In the genomic region with DNA sequence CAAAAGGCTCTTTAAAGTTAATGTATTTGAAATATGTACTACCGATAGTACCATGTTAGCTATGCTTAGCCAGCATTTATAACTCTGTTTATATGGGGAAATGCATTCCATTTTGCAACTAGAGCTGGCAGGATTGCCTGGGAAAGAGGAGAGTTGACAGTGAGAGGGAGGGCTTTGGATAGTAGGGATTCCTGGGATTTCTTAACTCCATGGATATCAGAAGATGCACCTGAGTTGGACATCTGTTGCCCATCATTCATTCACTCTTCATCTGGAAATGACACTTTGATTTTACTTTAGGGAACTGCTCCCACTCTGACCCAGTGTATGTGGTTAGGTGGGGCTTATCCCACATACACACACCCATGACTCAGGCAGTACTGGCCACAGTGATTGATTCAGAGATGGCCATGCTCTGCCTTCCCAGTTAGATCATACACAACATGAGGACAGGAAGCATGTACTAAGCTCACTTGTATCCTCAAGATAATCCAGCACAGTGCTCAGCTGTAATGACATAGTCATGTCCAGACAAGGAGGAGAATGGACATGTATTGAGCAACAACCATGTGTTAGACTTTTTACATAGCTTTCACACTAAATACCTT, we compare ENCODE assay signal across 1 cellular context.
TF ChIP-seq lines count a peak whose summit lies in the region.

No MANE protein-coding gene starts in this region.

TF ChIP-seq in K562, 482 proteins besides CTCF, POLR2A, EP300 and RAD21 (continued from another document and continues in another):
- TF ChIP-seq, protein P1, sequence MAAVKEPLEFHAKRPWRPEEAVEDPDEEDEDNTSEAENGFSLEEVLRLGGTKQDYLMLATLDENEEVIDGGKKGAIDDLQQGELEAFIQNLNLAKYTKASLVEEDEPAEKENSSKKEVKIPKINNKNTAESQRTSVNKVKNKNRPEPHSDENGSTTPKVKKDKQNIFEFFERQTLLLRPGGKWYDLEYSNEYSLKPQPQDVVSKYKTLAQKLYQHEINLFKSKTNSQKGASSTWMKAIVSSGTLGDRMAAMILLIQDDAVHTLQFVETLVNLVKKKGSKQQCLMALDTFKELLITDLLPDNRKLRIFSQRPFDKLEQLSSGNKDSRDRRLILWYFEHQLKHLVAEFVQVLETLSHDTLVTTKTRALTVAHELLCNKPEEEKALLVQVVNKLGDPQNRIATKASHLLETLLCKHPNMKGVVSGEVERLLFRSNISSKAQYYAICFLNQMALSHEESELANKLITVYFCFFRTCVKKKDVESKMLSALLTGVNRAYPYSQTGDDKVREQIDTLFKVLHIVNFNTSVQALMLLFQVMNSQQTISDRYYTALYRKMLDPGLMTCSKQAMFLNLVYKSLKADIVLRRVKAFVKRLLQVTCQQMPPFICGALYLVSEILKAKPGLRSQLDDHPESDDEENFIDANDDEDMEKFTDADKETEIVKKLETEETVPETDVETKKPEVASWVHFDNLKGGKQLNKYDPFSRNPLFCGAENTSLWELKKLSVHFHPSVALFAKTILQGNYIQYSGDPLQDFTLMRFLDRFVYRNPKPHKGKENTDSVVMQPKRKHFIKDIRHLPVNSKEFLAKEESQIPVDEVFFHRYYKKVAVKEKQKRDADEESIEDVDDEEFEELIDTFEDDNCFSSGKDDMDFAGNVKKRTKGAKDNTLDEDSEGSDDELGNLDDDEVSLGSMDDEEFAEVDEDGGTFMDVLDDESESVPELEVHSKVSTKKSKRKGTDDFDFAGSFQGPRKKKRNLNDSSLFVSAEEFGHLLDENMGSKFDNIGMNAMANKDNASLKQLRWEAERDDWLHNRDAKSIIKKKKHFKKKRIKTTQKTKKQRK (IDR thresholded peaks at IDR 0.05; ENCODE audit: borderline replicate concordance, low read depth, low read length), result no peak
- no peak for TF ChIP-seq CREB5 (CRISPR knock-in tag; IDR thresholded peaks at IDR 0.05)
- TF ChIP-seq SMARCA5 (IDR thresholded peaks at IDR 0.05), result no peak
- TF ChIP-seq, protein P2, sequence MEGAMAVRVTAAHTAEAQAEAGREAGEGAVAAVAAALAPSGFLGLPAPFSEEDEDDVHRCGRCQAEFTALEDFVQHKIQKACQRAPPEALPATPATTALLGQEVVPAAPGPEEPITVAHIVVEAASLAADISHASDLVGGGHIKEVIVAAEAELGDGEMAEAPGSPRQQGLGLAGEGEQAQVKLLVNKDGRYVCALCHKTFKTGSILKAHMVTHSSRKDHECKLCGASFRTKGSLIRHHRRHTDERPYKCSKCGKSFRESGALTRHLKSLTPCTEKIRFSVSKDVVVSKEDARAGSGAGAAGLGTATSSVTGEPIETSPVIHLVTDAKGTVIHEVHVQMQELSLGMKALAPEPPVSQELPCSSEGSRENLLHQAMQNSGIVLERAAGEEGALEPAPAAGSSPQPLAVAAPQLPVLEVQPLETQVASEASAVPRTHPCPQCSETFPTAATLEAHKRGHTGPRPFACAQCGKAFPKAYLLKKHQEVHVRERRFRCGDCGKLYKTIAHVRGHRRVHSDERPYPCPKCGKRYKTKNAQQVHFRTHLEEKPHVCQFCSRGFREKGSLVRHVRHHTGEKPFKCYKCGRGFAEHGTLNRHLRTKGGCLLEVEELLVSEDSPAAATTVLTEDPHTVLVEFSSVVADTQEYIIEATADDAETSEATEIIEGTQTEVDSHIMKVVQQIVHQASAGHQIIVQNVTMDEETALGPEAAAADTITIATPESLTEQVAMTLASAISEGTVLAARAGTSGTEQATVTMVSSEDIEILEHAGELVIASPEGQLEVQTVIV (CRISPR knock-in tag; IDR thresholded peaks at IDR 0.05; ENCODE audit: borderline replicate concordance), result no peak
- no peak for TF ChIP-seq XRCC3 (IDR thresholded peaks at IDR 0.05)
- no peak for TF ChIP-seq RBM34 (IDR thresholded peaks at IDR 0.05; ENCODE audit: borderline replicate concordance, insufficient read depth, low read length)
- TF ChIP-seq ZBTB34 (CRISPR knock-in tag; IDR thresholded peaks at IDR 0.05), result no peak
- no peak for TF ChIP-seq MCM2 (IDR thresholded peaks at IDR 0.05; ENCODE audit: low read depth)
- TF ChIP-seq HCFC1 (IDR thresholded peaks at IDR 0.05; ENCODE audit: low read depth, low read length), result no peak
- no peak for TF ChIP-seq ZNF280B (CRISPR knock-in tag; IDR thresholded peaks at IDR 0.05)
- TF ChIP-seq HNRNPH1 (optimal IDR thresholded peaks at IDR 0.05; ENCODE audit: low read depth, low read length), result no peak
- no peak for TF ChIP-seq ZC3H8 (IDR thresholded peaks at IDR 0.05)
- TF ChIP-seq ZNF561 (CRISPR knock-in tag; conservative IDR thresholded peaks at IDR 0.05), result no peak
- TF ChIP-seq, protein P3, sequence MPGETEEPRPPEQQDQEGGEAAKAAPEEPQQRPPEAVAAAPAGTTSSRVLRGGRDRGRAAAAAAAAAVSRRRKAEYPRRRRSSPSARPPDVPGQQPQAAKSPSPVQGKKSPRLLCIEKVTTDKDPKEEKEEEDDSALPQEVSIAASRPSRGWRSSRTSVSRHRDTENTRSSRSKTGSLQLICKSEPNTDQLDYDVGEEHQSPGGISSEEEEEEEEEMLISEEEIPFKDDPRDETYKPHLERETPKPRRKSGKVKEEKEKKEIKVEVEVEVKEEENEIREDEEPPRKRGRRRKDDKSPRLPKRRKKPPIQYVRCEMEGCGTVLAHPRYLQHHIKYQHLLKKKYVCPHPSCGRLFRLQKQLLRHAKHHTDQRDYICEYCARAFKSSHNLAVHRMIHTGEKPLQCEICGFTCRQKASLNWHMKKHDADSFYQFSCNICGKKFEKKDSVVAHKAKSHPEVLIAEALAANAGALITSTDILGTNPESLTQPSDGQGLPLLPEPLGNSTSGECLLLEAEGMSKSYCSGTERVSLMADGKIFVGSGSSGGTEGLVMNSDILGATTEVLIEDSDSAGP (CRISPR knock-in tag; IDR thresholded peaks at IDR 0.05), result no peak
- TF ChIP-seq ATF7 (IDR thresholded peaks at IDR 0.05), result no peak
- no peak for TF ChIP-seq NRF1 (conservative IDR thresholded peaks at IDR 0.05 in 1 of 2, IDR thresholded peaks at IDR 0.05 in 1 of 2)
- TF ChIP-seq CEBPG (CRISPR knock-in tag; IDR thresholded peaks at IDR 0.05), result no peak
- TF ChIP-seq CEBPG (tag; conservative IDR thresholded peaks at IDR 0.05 in 1 of 2, IDR thresholded peaks at IDR 0.05 in 1 of 2), result 0 out of 4 replicates have a peak, but pooled peaks have one; percentile 7 to 31
- TF ChIP-seq GATAD2A (IDR thresholded peaks at IDR 0.05), result no peak
- TF ChIP-seq GTF2B (IDR thresholded peaks at IDR 0.05; ENCODE audit: extremely low read depth, insufficient read length), result no peak
- TF ChIP-seq KLF1 (tag; IDR thresholded peaks at IDR 0.05), result no peak
- TF ChIP-seq, protein P4, sequence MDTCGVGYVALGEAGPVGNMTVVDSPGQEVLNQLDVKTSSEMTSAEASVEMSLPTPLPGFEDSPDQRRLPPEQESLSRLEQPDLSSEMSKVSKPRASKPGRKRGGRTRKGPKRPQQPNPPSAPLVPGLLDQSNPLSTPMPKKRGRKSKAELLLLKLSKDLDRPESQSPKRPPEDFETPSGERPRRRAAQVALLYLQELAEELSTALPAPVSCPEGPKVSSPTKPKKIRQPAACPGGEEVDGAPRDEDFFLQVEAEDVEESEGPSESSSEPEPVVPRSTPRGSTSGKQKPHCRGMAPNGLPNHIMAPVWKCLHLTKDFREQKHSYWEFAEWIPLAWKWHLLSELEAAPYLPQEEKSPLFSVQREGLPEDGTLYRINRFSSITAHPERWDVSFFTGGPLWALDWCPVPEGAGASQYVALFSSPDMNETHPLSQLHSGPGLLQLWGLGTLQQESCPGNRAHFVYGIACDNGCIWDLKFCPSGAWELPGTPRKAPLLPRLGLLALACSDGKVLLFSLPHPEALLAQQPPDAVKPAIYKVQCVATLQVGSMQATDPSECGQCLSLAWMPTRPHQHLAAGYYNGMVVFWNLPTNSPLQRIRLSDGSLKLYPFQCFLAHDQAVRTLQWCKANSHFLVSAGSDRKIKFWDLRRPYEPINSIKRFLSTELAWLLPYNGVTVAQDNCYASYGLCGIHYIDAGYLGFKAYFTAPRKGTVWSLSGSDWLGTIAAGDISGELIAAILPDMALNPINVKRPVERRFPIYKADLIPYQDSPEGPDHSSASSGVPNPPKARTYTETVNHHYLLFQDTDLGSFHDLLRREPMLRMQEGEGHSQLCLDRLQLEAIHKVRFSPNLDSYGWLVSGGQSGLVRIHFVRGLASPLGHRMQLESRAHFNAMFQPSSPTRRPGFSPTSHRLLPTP (IDR thresholded peaks at IDR 0.05; ENCODE audit: borderline replicate concordance, extremely low read depth, insufficient read length), result no peak
- TF ChIP-seq MAZ (CRISPR knock-in tag; conservative IDR thresholded peaks at IDR 0.05 in 1 of 2, IDR thresholded peaks at IDR 0.05 in 1 of 2), result no peak
- TF ChIP-seq ZEB2 (IDR thresholded peaks at IDR 0.05), result no peak
- TF ChIP-seq ZNF583 (CRISPR knock-in tag; IDR thresholded peaks at IDR 0.05), result no peak
- TF ChIP-seq TCF7 (IDR thresholded peaks at IDR 0.05; ENCODE audit: borderline replicate concordance), result no peak
- peak; percentile 83 for TF ChIP-seq CBFA2T2 (conservative IDR thresholded peaks at IDR 0.05)
- TF ChIP-seq PML (IDR thresholded peaks at IDR 0.05; ENCODE audit: low read length), result 0 out of 2 replicates have a peak, but pooled peaks have one; percentile 44
- no peak for TF ChIP-seq ZNF324 (CRISPR knock-in tag; IDR thresholded peaks at IDR 0.05)
- no peak for TF ChIP-seq THRAP3 (IDR thresholded peaks at IDR 0.05; ENCODE audit: borderline replicate concordance)
- TF ChIP-seq SMARCE1 (IDR thresholded peaks at IDR 0.05), result peak; percentile 42; the same call in 1 of the 2 replicates
- TF ChIP-seq SIX5 (IDR thresholded peaks at IDR 0.05; ENCODE audit: borderline replicate concordance in 1 of 2, insufficient read depth in 1 of 2, low read depth in 1 of 2, low read length in 2 of 2), result no peak
- TF ChIP-seq TEAD4 (IDR thresholded peaks at IDR 0.05; ENCODE audit: low read length), result peak; percentile 83
- TF ChIP-seq TEAD4 (CRISPR knock-in tag; IDR thresholded peaks at IDR 0.05; ENCODE audit: borderline replicate concordance), result no peak
- no peak for TF ChIP-seq ILK (tag; IDR thresholded peaks at IDR 0.05; ENCODE audit: borderline replicate concordance, low read depth)
- peak; percentile 92 to 95 for TF ChIP-seq TRIM24 (IDR thresholded peaks at IDR 0.05)
- TF ChIP-seq KLF16 (IDR thresholded peaks at IDR 0.05), result peak; percentile 68; the same call in 1 of the 2 replicates
- TF ChIP-seq FOSL1 (tag; conservative IDR thresholded peaks at IDR 0.05), result peak; percentile 78
- TF ChIP-seq SMAD4 (CRISPR knock-in tag; conservative IDR thresholded peaks at IDR 0.05), result no peak
- no peak for TF ChIP-seq HNRNPK (IDR thresholded peaks at IDR 0.05; ENCODE audit: low read depth, low read length, poor library complexity, severe bottlenecking)
- no peak for TF ChIP-seq CBX5 (IDR thresholded peaks at IDR 0.05; ENCODE audit: borderline replicate concordance, low read depth)
- no peak for TF ChIP-seq SNAPC5 (CRISPR knock-in tag; IDR thresholded peaks at IDR 0.05)
- TF ChIP-seq, protein P5, sequence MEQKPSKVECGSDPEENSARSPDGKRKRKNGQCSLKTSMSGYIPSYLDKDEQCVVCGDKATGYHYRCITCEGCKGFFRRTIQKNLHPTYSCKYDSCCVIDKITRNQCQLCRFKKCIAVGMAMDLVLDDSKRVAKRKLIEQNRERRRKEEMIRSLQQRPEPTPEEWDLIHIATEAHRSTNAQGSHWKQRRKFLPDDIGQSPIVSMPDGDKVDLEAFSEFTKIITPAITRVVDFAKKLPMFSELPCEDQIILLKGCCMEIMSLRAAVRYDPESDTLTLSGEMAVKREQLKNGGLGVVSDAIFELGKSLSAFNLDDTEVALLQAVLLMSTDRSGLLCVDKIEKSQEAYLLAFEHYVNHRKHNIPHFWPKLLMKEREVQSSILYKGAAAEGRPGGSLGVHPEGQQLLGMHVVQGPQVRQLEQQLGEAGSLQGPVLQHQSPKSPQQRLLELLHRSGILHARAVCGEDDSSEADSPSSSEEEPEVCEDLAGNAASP (IDR thresholded peaks at IDR 0.05), result no peak
- TF ChIP-seq RFX7 (CRISPR knock-in tag; IDR thresholded peaks at IDR 0.05), result no peak
- TF ChIP-seq TAL1 (IDR thresholded peaks at IDR 0.05), result peak; percentile 66
- no peak for TF ChIP-seq PRPF4 (IDR thresholded peaks at IDR 0.05; ENCODE audit: insufficient read depth, low read depth, low read length, poor library complexity, severe bottlenecking)
- TF ChIP-seq MEIS2 (IDR thresholded peaks at IDR 0.05; ENCODE audit: partially characterized antibody), result peak; percentile 75
- no peak for TF ChIP-seq BCOR (IDR thresholded peaks at IDR 0.05)
- TF ChIP-seq NR2F6 (CRISPR knock-in tag; IDR thresholded peaks at IDR 0.05), result no peak
